8 cellular contexts compared by ENCODE assay signal in genomic region chr21:43318841-43319781, GRCh38.
DNase-seq lines count a peak whose midpoint lies in the region; ATAC-seq lines count a peak whose summit lies in the region.

No MANE protein-coding gene starts in this region.

- peak overlapping the region; percentile 64 for H3K4me2 ChIP-seq in Karpas-422 (ENCODE audit: low read depth, low read length, poor library complexity, severe bottlenecking)

- H3K4me3 ChIP-seq in Karpas-422 (ENCODE audit: low read length) = peak overlapping the region; percentile 51

- H3K4me1 ChIP-seq in Karpas-422 (ENCODE audit: low read length) = peaks cover 36% of the 10 kb centered on the region

- peak overlapping the region; percentile 38; the same call in 1 of the 2 replicates for H3K27ac ChIP-seq in Karpas-422 (ENCODE audit: low read length)

- no peaks in the 10 kb centered on the region for H3K27me3 ChIP-seq in Karpas-422 (ENCODE audit: low read length)

- H3K9me2 ChIP-seq in Karpas-422 (replicated peaks; ENCODE audit: insufficient read depth, low read length) = no peaks in the 10 kb centered on the region

- peaks cover 7% of the 10 kb centered on the region; the same call in 1 of the 2 replicates for H3K9me3 ChIP-seq in Karpas-422 (ENCODE audit: low read length)

- H2AFZ ChIP-seq in Karpas-422 (ENCODE audit: low read length) = no peak overlapping the region

- no peaks in the 10 kb centered on the region; the same call in 1 of the 2 replicates for H4K20me1 ChIP-seq in Karpas-422 (ENCODE audit: insufficient read depth, low read depth, low read length)

- no peaks in the 10 kb centered on the region for H3K36me3 ChIP-seq in Karpas-422 (ENCODE audit: insufficient read depth, low read length)

- H3K79me2 ChIP-seq in Karpas-422 (ENCODE audit: low read length) = no peaks in the 10 kb centered on the region

- peak overlapping the region; percentile 26; the same call in 1 of the 2 replicates for H3K9ac ChIP-seq in Karpas-422 (ENCODE audit: low read length)

- ATAC-seq in GM18502 (IDR thresholded peaks at IDR 0.05; ENCODE audit: poor library complexity, unreplicated experiment) = no peak

- DNase-seq in COLO668 (lab: John Stamatoyannopoulos, UW; ENCODE audit: unreplicated experiment) (peak; percentile 87), Karpas-422 (peak; percentile 91), astrocyte of the hippocampus (ENCODE audit: low read depth, low spot score) (peak; percentile 66), myocyte (ENCODE audit: low read depth) (peak; percentile 60), occipital lobe (lab: John Stamatoyannopoulos, UW) (no peak), SW 1271 (lab: John Stamatoyannopoulos, UW) (no peak), NCI-H1694 (lab: John Stamatoyannopoulos, UW) (no peak)

Comparison
In these comparisons a context has a peak if more than half of its experiments do, and no peak if none do; other contexts are left out.
1. DNase-seq: peak in COLO668 (single experiment), Karpas-422 (single experiment), astrocyte of the hippocampus (single experiment) and myocyte (single experiment); none in occipital lobe (single experiment), SW 1271 (0 of 2) and NCI-H1694 (single experiment).